2 cellular contexts compared by ENCODE assay signal in the genomic region with DNA sequence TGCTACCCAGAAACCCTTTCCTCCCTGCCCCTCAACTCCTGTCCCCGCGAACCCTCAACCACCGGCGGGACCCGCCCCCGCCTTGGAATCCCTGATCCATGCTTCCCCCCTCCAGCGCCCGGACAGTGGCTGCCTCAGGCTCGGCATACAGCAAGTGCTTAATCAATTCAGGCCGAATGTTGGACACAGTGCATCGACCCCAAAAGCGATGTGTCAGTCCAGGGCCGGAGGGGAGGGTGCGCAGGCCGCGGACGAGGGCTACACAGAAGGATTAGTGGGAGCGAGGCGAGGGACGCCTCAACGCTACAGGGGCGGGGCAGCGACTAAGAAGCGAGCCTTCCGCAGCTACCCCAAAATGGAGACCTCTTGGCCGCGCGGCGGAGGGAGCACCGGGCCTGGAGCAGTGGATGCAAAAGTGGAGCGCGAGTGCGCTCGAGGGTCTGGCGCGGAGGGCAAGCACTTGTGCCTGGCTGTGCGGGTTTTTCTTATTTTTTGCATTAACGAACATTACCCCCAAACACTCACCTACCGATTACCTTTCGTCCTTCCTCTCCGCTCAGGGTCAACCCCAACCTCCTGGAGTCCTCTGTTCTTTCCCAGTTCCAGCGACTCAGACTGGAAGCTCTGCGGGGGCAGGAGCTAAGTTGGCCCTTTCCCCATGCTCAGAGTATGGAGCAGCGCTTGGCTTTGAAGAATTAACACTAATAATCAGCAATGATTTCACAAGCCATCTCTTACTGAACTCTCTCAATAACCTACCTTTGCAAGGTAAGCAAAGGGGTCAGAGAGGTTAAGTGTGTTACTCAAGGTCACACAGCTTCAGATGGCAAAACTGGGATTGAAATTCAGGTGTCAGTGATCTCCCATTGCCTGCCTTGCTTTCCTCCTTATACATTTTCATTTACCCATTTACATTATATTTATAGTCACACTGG.
A peak's percentile ranks its signal among the peaks of the same experiment; 100 is the strongest.
TF ChIP-seq lines count a peak whose summit lies in the region.

No MANE protein-coding gene starts in this region.

TF ChIP-seq in HEK293T, 16 proteins besides CTCF, POLR2A, EP300 and RAD21:
- TF ChIP-seq L3MBTL2 (conservative IDR thresholded peaks at IDR 0.05) = peak; percentile 32; the same call in 1 of the 2 replicates
- TF ChIP-seq, protein P1, sequence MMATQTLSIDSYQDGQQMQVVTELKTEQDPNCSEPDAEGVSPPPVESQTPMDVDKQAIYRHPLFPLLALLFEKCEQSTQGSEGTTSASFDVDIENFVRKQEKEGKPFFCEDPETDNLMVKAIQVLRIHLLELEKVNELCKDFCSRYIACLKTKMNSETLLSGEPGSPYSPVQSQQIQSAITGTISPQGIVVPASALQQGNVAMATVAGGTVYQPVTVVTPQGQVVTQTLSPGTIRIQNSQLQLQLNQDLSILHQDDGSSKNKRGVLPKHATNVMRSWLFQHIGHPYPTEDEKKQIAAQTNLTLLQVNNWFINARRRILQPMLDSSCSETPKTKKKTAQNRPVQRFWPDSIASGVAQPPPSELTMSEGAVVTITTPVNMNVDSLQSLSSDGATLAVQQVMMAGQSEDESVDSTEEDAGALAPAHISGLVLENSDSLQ (IDR thresholded peaks at IDR 0.05) = no peak
- 0 out of 2 replicates have a peak, but pooled peaks have one; percentile 6 for TF ChIP-seq FOXM1 (IDR thresholded peaks at IDR 0.05; ENCODE audit: borderline replicate concordance)

TF ChIP-seq in H1, 55 proteins besides CTCF, POLR2A, EP300 and RAD21:
- TF ChIP-seq, protein P2, sequence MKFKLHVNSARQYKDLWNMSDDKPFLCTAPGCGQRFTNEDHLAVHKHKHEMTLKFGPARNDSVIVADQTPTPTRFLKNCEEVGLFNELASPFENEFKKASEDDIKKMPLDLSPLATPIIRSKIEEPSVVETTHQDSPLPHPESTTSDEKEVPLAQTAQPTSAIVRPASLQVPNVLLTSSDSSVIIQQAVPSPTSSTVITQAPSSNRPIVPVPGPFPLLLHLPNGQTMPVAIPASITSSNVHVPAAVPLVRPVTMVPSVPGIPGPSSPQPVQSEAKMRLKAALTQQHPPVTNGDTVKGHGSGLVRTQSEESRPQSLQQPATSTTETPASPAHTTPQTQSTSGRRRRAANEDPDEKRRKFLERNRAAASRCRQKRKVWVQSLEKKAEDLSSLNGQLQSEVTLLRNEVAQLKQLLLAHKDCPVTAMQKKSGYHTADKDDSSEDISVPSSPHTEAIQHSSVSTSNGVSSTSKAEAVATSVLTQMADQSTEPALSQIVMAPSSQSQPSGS (IDR thresholded peaks at IDR 0.05; ENCODE audit: low read length) = no peak; the same call in 1 of the 2 replicates
- TF ChIP-seq JUND (IDR thresholded peaks at IDR 0.05; ENCODE audit: low read length) = no peak
- TF ChIP-seq TAF7 (optimal IDR thresholded peaks at IDR 0.05; ENCODE audit: borderline replicate concordance, low read depth, low read length) = no peak
- TF ChIP-seq YY1 (IDR thresholded peaks at IDR 0.05; ENCODE audit: low read depth, low read length) = peak; percentile 88
- TF ChIP-seq PHF8 (conservative IDR thresholded peaks at IDR 0.05; ENCODE audit: low read depth, low read length) = peak; percentile 65; the same call in 1 of the 2 replicates
- TF ChIP-seq KDM4A (IDR thresholded peaks at IDR 0.05; ENCODE audit: low read depth, low read length, severe bottlenecking) = peak; percentile 92
- TF ChIP-seq POU5F1 (IDR thresholded peaks at IDR 0.05; ENCODE audit: low read depth, low read length) = no peak
- TF ChIP-seq, protein P3, sequence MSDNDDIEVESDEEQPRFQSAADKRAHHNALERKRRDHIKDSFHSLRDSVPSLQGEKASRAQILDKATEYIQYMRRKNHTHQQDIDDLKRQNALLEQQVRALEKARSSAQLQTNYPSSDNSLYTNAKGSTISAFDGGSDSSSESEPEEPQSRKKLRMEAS (IDR thresholded peaks at IDR 0.05) = peak; percentile 22
- no peak for TF ChIP-seq BCL11A (IDR thresholded peaks at IDR 0.05; ENCODE audit: low read depth in 2 of 2, low read length in 2 of 2)
- TF ChIP-seq CREB1 (IDR thresholded peaks at IDR 0.05) = no peak
- no peak for TF ChIP-seq GABPA (IDR thresholded peaks at IDR 0.05; ENCODE audit: borderline replicate concordance, insufficient read depth, low read length)
- TF ChIP-seq TAF1 (IDR thresholded peaks at IDR 0.05; ENCODE audit: low read depth, low read length) = peak; percentile 56; the same call in 1 of the 2 replicates
- peak in 1 of 2 experiments; percentile 86; a peak in 2 of 4 replicates for TF ChIP-seq SIN3A (conservative IDR thresholded peaks at IDR 0.05 in 1 of 2, IDR thresholded peaks at IDR 0.05 in 1 of 2; ENCODE audit: low read depth in 1 of 2, low read length in 2 of 2)
- TF ChIP-seq SIX5 (IDR thresholded peaks at IDR 0.05; ENCODE audit: low read depth, low read length) = no peak
- TF ChIP-seq SAP30 (IDR thresholded peaks at IDR 0.05; ENCODE audit: insufficient read depth, insufficient replicate concordance, low read length) = peak; percentile 92
- no peak for TF ChIP-seq KDM5A (IDR thresholded peaks at IDR 0.05; ENCODE audit: low read length)
- peak; percentile 99 for TF ChIP-seq ASH2L (IDR thresholded peaks at IDR 0.05; ENCODE audit: low read length)
- TF ChIP-seq RBBP5 (IDR thresholded peaks at IDR 0.05; ENCODE audit: borderline replicate concordance, low read depth, low read length) = peak; percentile 100
- TF ChIP-seq, protein P4, sequence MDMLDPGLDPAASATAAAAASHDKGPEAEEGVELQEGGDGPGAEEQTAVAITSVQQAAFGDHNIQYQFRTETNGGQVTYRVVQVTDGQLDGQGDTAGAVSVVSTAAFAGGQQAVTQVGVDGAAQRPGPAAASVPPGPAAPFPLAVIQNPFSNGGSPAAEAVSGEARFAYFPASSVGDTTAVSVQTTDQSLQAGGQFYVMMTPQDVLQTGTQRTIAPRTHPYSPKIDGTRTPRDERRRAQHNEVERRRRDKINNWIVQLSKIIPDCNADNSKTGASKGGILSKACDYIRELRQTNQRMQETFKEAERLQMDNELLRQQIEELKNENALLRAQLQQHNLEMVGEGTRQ (IDR thresholded peaks at IDR 0.05; ENCODE audit: low read length) = no peak
- peak; percentile 99 for TF ChIP-seq KDM1A (IDR thresholded peaks at IDR 0.05; ENCODE audit: borderline replicate concordance, low read length)
- peak in 1 of 2 experiments; percentile 96; a peak in 2 of 4 replicates for TF ChIP-seq HDAC2 (IDR thresholded peaks at IDR 0.05; ENCODE audit: borderline replicate concordance in 1 of 2, low read depth in 2 of 2, low read length in 2 of 2)
- no peak for TF ChIP-seq NRF1 (IDR thresholded peaks at IDR 0.05; ENCODE audit: low read depth, low read length)
